Comparison of ENCODE assay signal across 1 cellular context in the genomic region with DNA sequence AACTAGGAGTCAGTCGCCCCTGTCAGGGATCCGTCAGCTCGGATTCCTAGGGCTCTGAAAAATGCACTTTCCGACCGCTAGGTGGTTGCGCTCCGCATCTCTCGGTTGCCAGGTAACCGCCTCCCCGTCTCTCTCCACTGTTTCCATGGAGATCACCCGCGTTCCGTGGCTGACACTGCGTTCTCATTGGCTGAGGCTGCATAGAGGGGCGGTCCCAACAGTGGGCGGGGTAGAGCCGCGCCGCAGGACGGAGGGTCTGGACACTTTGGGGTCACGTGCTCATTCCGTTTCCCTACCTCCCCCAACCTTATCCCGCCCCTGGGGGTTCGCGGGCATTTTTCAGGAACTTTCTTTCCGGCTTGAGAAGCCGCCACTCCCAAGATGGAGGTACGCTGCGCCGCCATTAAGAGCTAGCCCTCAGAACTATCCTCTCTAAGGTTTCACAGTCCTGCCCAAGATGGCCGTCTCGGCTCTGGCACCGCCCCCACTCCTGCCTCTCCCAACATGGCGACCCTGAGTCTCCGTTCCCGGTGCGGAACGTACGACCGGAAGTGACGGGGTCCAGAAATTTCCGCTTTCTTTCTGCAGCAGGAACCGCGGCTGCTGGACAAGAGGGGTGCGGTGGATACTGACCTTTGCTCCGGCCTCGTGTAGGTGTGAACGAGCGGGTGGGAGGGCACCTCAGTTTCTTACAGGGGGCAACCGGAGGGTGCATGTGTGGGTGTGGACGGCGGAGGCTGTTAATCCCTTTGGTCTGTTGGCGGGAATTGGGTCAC.
A peak's percentile ranks its signal among the peaks of the same experiment; 100 is the strongest.
TF ChIP-seq lines count a peak whose summit lies in the region.

A gene (minus strand): TSS at position 65 of the 776 bp plus-strand sequence. CDS start 105 bp downstream, outside the sequence.
A gene with protein sequence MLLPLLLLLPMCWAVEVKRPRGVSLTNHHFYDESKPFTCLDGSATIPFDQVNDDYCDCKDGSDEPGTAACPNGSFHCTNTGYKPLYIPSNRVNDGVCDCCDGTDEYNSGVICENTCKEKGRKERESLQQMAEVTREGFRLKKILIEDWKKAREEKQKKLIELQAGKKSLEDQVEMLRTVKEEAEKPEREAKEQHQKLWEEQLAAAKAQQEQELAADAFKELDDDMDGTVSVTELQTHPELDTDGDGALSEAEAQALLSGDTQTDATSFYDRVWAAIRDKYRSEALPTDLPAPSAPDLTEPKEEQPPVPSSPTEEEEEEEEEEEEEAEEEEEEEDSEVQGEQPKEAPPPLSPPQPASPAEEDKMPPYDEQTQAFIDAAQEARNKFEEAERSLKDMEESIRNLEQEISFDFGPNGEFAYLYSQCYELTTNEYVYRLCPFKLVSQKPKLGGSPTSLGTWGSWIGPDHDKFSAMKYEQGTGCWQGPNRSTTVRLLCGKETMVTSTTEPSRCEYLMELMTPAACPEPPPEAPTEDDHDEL (plus strand): TSS at position 579 of the 776 bp plus-strand sequence. CDS start 483 bp downstream, outside the sequence.

TF ChIP-seq in HepG2, 621 proteins besides CTCF, POLR2A, EP300 and RAD21 (continued from another document and continues in another):
- no peak for TF ChIP-seq HIVEP1 (CRISPR knock-in tag; IDR thresholded peaks at IDR 0.05)
- TF ChIP-seq POLR2G (IDR thresholded peaks at IDR 0.05; ENCODE audit: low read depth, low read length): peak; percentile 89
- no peak for TF ChIP-seq ZNF7 (CRISPR knock-in tag; IDR thresholded peaks at IDR 0.05)
- no peak for TF ChIP-seq ZNF782 (CRISPR knock-in tag; IDR thresholded peaks at IDR 0.05; ENCODE audit: borderline replicate concordance)
- no peak for TF ChIP-seq ZNF816 (CRISPR knock-in tag; IDR thresholded peaks at IDR 0.05; ENCODE audit: borderline replicate concordance)
- TF ChIP-seq KLF11 (CRISPR knock-in tag; IDR thresholded peaks at IDR 0.05): no peak
- TF ChIP-seq, protein P1, sequence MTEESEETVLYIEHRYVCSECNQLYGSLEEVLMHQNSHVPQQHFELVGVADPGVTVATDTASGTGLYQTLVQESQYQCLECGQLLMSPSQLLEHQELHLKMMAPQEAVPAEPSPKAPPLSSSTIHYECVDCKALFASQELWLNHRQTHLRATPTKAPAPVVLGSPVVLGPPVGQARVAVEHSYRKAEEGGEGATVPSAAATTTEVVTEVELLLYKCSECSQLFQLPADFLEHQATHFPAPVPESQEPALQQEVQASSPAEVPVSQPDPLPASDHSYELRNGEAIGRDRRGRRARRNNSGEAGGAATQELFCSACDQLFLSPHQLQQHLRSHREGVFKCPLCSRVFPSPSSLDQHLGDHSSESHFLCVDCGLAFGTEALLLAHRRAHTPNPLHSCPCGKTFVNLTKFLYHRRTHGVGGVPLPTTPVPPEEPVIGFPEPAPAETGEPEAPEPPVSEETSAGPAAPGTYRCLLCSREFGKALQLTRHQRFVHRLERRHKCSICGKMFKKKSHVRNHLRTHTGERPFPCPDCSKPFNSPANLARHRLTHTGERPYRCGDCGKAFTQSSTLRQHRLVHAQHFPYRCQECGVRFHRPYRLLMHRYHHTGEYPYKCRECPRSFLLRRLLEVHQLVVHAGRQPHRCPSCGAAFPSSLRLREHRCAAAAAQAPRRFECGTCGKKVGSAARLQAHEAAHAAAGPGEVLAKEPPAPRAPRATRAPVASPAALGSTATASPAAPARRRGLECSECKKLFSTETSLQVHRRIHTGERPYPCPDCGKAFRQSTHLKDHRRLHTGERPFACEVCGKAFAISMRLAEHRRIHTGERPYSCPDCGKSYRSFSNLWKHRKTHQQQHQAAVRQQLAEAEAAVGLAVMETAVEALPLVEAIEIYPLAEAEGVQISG (CRISPR knock-in tag; IDR thresholded peaks at IDR 0.05): peak; percentile 93
- TF ChIP-seq, protein P2, sequence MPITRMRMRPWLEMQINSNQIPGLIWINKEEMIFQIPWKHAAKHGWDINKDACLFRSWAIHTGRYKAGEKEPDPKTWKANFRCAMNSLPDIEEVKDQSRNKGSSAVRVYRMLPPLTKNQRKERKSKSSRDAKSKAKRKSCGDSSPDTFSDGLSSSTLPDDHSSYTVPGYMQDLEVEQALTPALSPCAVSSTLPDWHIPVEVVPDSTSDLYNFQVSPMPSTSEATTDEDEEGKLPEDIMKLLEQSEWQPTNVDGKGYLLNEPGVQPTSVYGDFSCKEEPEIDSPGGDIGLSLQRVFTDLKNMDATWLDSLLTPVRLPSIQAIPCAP (CRISPR knock-in tag; IDR thresholded peaks at IDR 0.05; ENCODE audit: low read depth): no peak
- TF ChIP-seq, protein P3, sequence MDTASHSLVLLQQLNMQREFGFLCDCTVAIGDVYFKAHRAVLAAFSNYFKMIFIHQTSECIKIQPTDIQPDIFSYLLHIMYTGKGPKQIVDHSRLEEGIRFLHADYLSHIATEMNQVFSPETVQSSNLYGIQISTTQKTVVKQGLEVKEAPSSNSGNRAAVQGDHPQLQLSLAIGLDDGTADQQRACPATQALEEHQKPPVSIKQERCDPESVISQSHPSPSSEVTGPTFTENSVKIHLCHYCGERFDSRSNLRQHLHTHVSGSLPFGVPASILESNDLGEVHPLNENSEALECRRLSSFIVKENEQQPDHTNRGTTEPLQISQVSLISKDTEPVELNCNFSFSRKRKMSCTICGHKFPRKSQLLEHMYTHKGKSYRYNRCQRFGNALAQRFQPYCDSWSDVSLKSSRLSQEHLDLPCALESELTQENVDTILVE (CRISPR knock-in tag; IDR thresholded peaks at IDR 0.05): peak; percentile 82
- TF ChIP-seq NR2F6 (IDR thresholded peaks at IDR 0.05): peak; percentile 10; the same call in 1 of the 2 replicates
- TF ChIP-seq NR2F6 (CRISPR knock-in tag; IDR thresholded peaks at IDR 0.05): peak; percentile 68
- TF ChIP-seq, protein P4, sequence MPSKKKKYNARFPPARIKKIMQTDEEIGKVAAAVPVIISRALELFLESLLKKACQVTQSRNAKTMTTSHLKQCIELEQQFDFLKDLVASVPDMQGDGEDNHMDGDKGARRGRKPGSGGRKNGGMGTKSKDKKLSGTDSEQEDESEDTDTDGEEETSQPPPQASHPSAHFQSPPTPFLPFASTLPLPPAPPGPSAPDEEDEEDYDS (CRISPR knock-in tag; IDR thresholded peaks at IDR 0.05): peak; percentile 69; the same call in 1 of the 2 replicates
- TF ChIP-seq ZNF10 (CRISPR knock-in tag; IDR thresholded peaks at IDR 0.05; ENCODE audit: borderline replicate concordance, low read depth): no peak
- TF ChIP-seq EHMT2 (IDR thresholded peaks at IDR 0.05; ENCODE audit: borderline replicate concordance, low read depth, low read length): no peak
- peak; percentile 98 for TF ChIP-seq KAT8 (CRISPR knock-in tag; IDR thresholded peaks at IDR 0.05)
- TF ChIP-seq, protein P5, sequence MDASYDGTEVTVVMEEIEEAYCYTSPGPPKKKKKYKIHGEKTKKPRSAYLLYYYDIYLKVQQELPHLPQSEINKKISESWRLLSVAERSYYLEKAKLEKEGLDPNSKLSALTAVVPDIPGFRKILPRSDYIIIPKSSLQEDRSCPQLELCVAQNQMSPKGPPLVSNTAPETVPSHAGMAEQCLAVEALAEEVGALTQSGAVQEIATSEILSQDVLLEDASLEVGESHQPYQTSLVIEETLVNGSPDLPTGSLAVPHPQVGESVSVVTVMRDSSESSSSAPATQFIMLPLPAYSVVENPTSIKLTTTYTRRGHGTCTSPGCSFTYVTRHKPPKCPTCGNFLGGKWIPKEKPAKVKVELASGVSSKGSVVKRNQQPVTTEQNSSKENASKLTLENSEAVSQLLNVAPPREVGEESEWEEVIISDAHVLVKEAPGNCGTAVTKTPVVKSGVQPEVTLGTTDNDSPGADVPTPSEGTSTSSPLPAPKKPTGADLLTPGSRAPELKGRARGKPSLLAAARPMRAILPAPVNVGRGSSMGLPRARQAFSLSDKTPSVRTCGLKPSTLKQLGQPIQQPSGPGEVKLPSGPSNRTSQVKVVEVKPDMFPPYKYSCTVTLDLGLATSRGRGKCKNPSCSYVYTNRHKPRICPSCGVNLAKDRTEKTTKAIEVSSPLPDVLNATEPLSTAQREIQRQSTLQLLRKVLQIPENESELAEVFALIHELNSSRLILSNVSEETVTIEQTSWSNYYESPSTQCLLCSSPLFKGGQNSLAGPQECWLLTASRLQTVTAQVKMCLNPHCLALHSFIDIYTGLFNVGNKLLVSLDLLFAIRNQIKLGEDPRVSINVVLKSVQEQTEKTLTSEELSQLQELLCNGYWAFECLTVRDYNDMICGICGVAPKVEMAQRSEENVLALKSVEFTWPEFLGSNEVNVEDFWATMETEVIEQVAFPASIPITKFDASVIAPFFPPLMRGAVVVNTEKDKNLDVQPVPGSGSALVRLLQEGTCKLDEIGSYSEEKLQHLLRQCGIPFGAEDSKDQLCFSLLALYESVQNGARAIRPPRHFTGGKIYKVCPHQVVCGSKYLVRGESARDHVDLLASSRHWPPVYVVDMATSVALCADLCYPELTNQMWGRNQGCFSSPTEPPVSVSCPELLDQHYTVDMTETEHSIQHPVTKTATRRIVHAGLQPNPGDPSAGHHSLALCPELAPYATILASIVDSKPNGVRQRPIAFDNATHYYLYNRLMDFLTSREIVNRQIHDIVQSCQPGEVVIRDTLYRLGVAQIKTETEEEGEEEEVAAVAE (CRISPR knock-in tag; IDR thresholded peaks at IDR 0.05; ENCODE audit: borderline replicate concordance): peak; percentile 64; the same call in 1 of the 2 replicates
- TF ChIP-seq NFYC (CRISPR knock-in tag; IDR thresholded peaks at IDR 0.05): peak; percentile 86
- no peak for TF ChIP-seq MBNL3 (CRISPR knock-in tag; conservative IDR thresholded peaks at IDR 0.05)
- TF ChIP-seq, protein P6, sequence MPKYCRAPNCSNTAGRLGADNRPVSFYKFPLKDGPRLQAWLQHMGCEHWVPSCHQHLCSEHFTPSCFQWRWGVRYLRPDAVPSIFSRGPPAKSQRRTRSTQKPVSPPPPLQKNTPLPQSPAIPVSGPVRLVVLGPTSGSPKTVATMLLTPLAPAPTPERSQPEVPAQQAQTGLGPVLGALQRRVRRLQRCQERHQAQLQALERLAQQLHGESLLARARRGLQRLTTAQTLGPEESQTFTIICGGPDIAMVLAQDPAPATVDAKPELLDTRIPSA (CRISPR knock-in tag; IDR thresholded peaks at IDR 0.05; ENCODE audit: borderline replicate concordance): 0 out of 2 replicates have a peak, but pooled peaks have one; percentile 60
- peak; percentile 100 for TF ChIP-seq HOXA3 (CRISPR knock-in tag; IDR thresholded peaks at IDR 0.05)
- no peak for TF ChIP-seq ZNF510 (CRISPR knock-in tag; IDR thresholded peaks at IDR 0.05; ENCODE audit: low read depth)
- no peak; the same call in 1 of the 2 replicates for TF ChIP-seq HOXA9 (CRISPR knock-in tag; IDR thresholded peaks at IDR 0.05; ENCODE audit: borderline replicate concordance)
- TF ChIP-seq ZKSCAN5 (CRISPR knock-in tag; IDR thresholded peaks at IDR 0.05): no peak
- TF ChIP-seq, protein P7, sequence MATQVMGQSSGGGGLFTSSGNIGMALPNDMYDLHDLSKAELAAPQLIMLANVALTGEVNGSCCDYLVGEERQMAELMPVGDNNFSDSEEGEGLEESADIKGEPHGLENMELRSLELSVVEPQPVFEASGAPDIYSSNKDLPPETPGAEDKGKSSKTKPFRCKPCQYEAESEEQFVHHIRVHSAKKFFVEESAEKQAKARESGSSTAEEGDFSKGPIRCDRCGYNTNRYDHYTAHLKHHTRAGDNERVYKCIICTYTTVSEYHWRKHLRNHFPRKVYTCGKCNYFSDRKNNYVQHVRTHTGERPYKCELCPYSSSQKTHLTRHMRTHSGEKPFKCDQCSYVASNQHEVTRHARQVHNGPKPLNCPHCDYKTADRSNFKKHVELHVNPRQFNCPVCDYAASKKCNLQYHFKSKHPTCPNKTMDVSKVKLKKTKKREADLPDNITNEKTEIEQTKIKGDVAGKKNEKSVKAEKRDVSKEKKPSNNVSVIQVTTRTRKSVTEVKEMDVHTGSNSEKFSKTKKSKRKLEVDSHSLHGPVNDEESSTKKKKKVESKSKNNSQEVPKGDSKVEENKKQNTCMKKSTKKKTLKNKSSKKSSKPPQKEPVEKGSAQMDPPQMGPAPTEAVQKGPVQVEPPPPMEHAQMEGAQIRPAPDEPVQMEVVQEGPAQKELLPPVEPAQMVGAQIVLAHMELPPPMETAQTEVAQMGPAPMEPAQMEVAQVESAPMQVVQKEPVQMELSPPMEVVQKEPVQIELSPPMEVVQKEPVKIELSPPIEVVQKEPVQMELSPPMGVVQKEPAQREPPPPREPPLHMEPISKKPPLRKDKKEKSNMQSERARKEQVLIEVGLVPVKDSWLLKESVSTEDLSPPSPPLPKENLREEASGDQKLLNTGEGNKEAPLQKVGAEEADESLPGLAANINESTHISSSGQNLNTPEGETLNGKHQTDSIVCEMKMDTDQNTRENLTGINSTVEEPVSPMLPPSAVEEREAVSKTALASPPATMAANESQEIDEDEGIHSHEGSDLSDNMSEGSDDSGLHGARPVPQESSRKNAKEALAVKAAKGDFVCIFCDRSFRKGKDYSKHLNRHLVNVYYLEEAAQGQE (IDR thresholded peaks at IDR 0.05; ENCODE audit: borderline replicate concordance in 1 of 2, low read depth in 1 of 2, low read length in 2 of 2): peak in 1 of 2 experiments; percentile 57; a peak in 2 of 4 replicates
- TF ChIP-seq PHF8 (CRISPR knock-in tag; IDR thresholded peaks at IDR 0.05): peak; percentile 91
- peak; percentile 81 for TF ChIP-seq BRCA1 (CRISPR knock-in tag; IDR thresholded peaks at IDR 0.05)
- TF ChIP-seq, protein P8, sequence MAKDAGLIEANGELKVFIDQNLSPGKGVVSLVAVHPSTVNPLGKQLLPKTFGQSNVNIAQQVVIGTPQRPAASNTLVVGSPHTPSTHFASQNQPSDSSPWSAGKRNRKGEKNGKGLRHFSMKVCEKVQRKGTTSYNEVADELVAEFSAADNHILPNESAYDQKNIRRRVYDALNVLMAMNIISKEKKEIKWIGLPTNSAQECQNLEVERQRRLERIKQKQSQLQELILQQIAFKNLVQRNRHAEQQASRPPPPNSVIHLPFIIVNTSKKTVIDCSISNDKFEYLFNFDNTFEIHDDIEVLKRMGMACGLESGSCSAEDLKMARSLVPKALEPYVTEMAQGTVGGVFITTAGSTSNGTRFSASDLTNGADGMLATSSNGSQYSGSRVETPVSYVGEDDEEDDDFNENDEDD (CRISPR knock-in tag; IDR thresholded peaks at IDR 0.05; ENCODE audit: borderline replicate concordance): peak; percentile 74; the same call in 1 of the 2 replicates
- TF ChIP-seq KLF12 (CRISPR knock-in tag; IDR thresholded peaks at IDR 0.05; ENCODE audit: borderline replicate concordance): 0 out of 2 replicates have a peak, but pooled peaks have one; percentile 50
- peak; percentile 53; the same call in 1 of the 2 replicates for TF ChIP-seq ZBTB7A (CRISPR knock-in tag; IDR thresholded peaks at IDR 0.05)
- TF ChIP-seq, protein P9, sequence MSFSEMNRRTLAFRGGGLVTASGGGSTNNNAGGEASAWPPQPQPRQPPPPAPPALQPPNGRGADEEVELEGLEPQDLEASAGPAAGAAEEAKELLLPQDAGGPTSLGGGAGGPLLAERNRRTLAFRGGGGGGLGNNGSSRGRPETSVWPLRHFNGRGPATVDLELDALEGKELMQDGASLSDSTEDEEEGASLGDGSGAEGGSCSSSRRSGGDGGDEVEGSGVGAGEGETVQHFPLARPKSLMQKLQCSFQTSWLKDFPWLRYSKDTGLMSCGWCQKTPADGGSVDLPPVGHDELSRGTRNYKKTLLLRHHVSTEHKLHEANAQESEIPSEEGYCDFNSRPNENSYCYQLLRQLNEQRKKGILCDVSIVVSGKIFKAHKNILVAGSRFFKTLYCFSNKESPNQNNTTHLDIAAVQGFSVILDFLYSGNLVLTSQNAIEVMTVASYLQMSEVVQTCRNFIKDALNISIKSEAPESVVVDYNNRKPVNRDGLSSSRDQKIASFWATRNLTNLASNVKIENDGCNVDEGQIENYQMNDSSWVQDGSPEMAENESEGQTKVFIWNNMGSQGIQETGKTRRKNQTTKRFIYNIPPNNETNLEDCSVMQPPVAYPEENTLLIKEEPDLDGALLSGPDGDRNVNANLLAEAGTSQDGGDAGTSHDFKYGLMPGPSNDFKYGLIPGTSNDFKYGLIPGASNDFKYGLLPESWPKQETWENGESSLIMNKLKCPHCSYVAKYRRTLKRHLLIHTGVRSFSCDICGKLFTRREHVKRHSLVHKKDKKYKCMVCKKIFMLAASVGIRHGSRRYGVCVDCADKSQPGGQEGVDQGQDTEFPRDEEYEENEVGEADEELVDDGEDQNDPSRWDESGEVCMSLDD (CRISPR knock-in tag; IDR thresholded peaks at IDR 0.05; ENCODE audit: borderline replicate concordance): peak; percentile 93
- peak; percentile 92 for TF ChIP-seq ZFX (CRISPR knock-in tag; IDR thresholded peaks at IDR 0.05; ENCODE audit: low read depth)
